Comparison of ENCODE assay signal across 8 cellular contexts in the genomic region with DNA sequence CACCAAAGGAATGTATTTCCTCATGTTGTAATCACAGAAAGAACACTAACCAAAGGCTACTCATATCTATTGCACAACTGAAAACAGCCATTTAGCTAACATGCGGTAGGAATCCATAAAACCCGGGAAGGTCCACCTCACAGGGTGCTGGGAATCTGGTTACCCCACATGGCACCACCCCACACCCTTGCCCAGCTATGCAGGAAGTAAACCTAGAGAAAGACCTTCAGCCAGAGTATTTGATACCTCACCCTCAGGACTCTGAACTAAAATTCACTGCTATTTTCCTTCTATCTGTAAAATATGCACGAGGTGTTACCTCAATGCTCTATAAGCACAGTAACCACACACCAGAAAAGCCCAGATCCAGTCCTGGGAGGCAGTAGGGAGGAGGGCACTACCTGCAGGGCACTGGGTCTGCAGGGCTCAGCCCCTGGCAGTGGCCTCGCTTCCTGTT. TPM values are rescaled to one million over a fixed set of nuclear protein-coding genes. Genes with fewer than 3 reads are reported as not detected.
DNase-seq lines count a peak whose midpoint lies in the region; ATAC-seq lines count a peak whose summit lies in the region.

No MANE protein-coding gene starts in this region.

- H3K4me1 ChIP-seq in subcutaneous abdominal adipose tissue (ENCODE audit: control insufficient read depth in 5 of 5, insufficient read depth in 5 of 5, low read length in 5 of 5) (peaks cover 2 to 22% (median 13%) of the 10 kb centered on the region in 5 donors), HAP-1 (peaks cover 7% of the 10 kb centered on the region)

- peak overlapping the region; percentile 92 for H3K27ac Mint-ChIP-seq in activated naive CD8-positive, alpha-beta T cell treated with anti-CD3 and anti-CD28 coated beads, Interleukin-2, amount 10 ng/mL, durations not matched to agents 7 days and 5 days

- peak overlapping the region; percentile 83 for H3K4me3 Mint-ChIP-seq in activated naive CD8-positive, alpha-beta T cell treated with anti-CD3 and anti-CD28 coated beads, Interleukin-2, amount 10 ng/mL, durations not matched to agents 7 days and 5 days

- peaks cover 52% of the 10 kb centered on the region for H3K4me1 Mint-ChIP-seq in activated naive CD8-positive, alpha-beta T cell treated with anti-CD3 and anti-CD28 coated beads, Interleukin-2, amount 10 ng/mL, durations not matched to agents 7 days and 5 days

- peaks cover 37% of the 10 kb centered on the region for H3K36me3 Mint-ChIP-seq in activated naive CD8-positive, alpha-beta T cell treated with anti-CD3 and anti-CD28 coated beads, Interleukin-2, amount 10 ng/mL, durations not matched to agents 7 days and 5 days

- H3K9ac ChIP-seq in subcutaneous abdominal adipose tissue (ENCODE audit: low read length in 5 of 5): peak overlapping the region in 3 of 5 donors; percentile 11 to 51 (median 16)

- H3K27me3 Mint-ChIP-seq in activated naive CD8-positive, alpha-beta T cell treated with anti-CD3 and anti-CD28 coated beads, Interleukin-2, amount 10 ng/mL, durations not matched to agents 7 days and 5 days: no peaks in the 10 kb centered on the region

- POLR2A ChIA-PET in activated naive CD8-positive, alpha-beta T cell treated with anti-CD3 and anti-CD28 coated beads, Interleukin-2, amount 10 ng/mL, durations not matched to agents 7 days and 5 days (lab: Charles Lee): interaction anchor here (0.9 to 1.5 kb wide), 2 partner anchors 46 to 52 kb away, joined by 3 to 13 read pairs; a partner anchor contains a TSS

- H3K27ac ChIP-seq in subcutaneous abdominal adipose tissue (ENCODE audit: low read depth, low read length): peak overlapping the region; percentile 31

- no peaks in the 10 kb centered on the region for H3K27me3 ChIP-seq in MG63
- no peaks in the 10 kb centered on the region for H3K27me3 ChIP-seq in subcutaneous abdominal adipose tissue (ENCODE audit: control insufficient read depth in 5 of 5, insufficient read depth in 4 of 5, low read length in 5 of 5)
- no peaks in the 10 kb centered on the region for H3K27me3 ChIP-seq in HAP-1 (ENCODE audit: low read depth)

- H3K9me3 Mint-ChIP-seq in activated naive CD8-positive, alpha-beta T cell treated with anti-CD3 and anti-CD28 coated beads, Interleukin-2, amount 10 ng/mL, durations not matched to agents 7 days and 5 days: no peaks in the 10 kb centered on the region

- H3K9me3 ChIP-seq in MG63: no peaks in the 10 kb centered on the region
- H3K9me3 ChIP-seq in subcutaneous abdominal adipose tissue (ENCODE audit: control insufficient read depth in 5 of 5, low read length in 5 of 5): no peaks in the 10 kb centered on the region
- H3K9me3 ChIP-seq in HAP-1: no peaks in the 10 kb centered on the region

- no peak for ATAC-seq in activated naive CD8-positive, alpha-beta T cell treated with anti-CD3 and anti-CD28 coated beads, Interleukin-2, amount 10 ng/mL, durations not matched to agents 7 days and 5 days (ENCODE audit: low read depth)
- no peak for ATAC-seq in GM18867 (IDR thresholded peaks at IDR 0.05; ENCODE audit: unreplicated experiment)

- peak; percentile 97 for DNase-seq in EL
- peak; percentile 71 for DNase-seq in MG63
- DNase-seq in activated naive CD8-positive, alpha-beta T cell treated with anti-CD3 and anti-CD28 coated beads, Interleukin-2, amount 10 ng/mL, durations not matched to agents 7 days and 5 days: no peak
- peak; percentile 47 for DNase-seq in iPS-NIHi11 (ENCODE audit: low spot score)
- DNase-seq in HAP-1 (ENCODE audit: low spot score in 2 of 2): no peak
- no peak for DNase-seq in NCI-H526 treated with DMSO at 0.1 percent for 48 hours (lab: John Stamatoyannopoulos, UW)

- no peak overlapping the region for H3K4me3 ChIP-seq in MG63
- peak overlapping the region in 1 of 5 donors; percentile 39 for H3K4me3 ChIP-seq in subcutaneous abdominal adipose tissue (ENCODE audit: low read depth in 1 of 5, low read length in 5 of 5)
- H3K4me3 ChIP-seq in HAP-1: no peak overlapping the region

- in situ Hi-C loops in HAP-1 (cut with MboI; ENCODE audit: low sequenced_read_pairs): no loop called here

- H3K36me3 ChIP-seq in MG63 (peaks cover 3% of the 10 kb centered on the region; the same call in 1 of the 2 replicates), subcutaneous abdominal adipose tissue (ENCODE audit: control insufficient read depth in 5 of 5, insufficient read depth in 5 of 5, low read length in 5 of 5) (peaks cover 6 to 15% (median 11%) of the 10 kb centered on the region in 5 donors), HAP-1 (replicated peaks) (no peaks in the 10 kb centered on the region)

RNA-seq across cellular contexts. Expression of a gene that starts 45.8 kb away (rescaled TPM):
- total RNA-seq in MG63 (2014; rRNA removed; shearing (Covaris generic); ENCODE audit: low replicate concordance): 23.3 and 25.1 TPM in 2 replicates
- 10 to 100 TPM; 64.9 to 68.1 TPM for total RNA-seq in activated naive CD8-positive, alpha-beta T cell treated with anti-CD3 and anti-CD28 coated beads, Interleukin-2, amount 10 ng/mL, durations not matched to agents 7 days and 5 days

Comparison
In these comparisons a context has a peak if more than half of its experiments do, and no peak if none do; other contexts are left out.
1. DNase-seq: peak in EL (single experiment), MG63 (single experiment) and iPS-NIHi11 (single experiment); none in activated naive CD8-positive, alpha-beta T cell treated with anti-CD3 and anti-CD28 coated beads, Interleukin-2, amount 10 ng/mL, durations not matched to agents 7 days and 5 days (single experiment), HAP-1 (0 of 2) and NCI-H526 treated with DMSO at 0.1 percent for 48 hours (single experiment).